ENCODE assay signal across 14 cellular contexts in the genomic region with DNA sequence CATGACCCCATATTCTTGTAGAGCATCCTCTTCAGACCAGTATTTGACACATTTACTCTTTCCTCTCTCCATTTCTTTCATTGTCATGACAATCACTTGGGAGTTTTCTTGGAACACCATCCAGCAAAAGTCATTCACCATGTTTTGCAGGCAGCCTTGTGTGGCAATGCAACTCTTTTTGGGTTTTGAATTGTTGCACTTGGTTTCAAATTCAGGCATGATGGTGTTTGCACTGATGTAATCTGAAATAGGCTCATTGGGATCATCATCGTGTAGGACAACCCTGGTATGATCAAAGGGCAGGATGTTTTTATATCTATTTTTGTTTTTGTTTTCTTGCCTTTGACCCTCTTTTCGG.
DNase-seq lines count a peak whose midpoint lies in the region; ATAC-seq and TF ChIP-seq lines count a peak whose summit lies in the region.
"Had no signal": no experiment of that assay in that cellular context is flagged by ENCODE, and none has a peak within 500 bp of the region (broad histone marks: within the 10 kb centered on the region; RNA-seq: fewer than 3 reads in every experiment).

No MANE protein-coding gene starts in this region.

- H3K9ac ChIP-seq in BLaER1 treated with 17β-estradiol and CSF1 and Interleukin-3, amounts not matched to agents 10 nM and 100 nM: peak overlapping the region in 2 of 11 experiments; percentile 36 to 59; a peak in 2 of 22 replicates

- H3K4me2 ChIP-seq in BLaER1 treated with 17β-estradiol and CSF1 and Interleukin-3, amounts not matched to agents 10 nM and 100 nM: peak overlapping the region; percentile 56 to 77 (median 61); a peak in 21 of 22 replicates

- H3K9me3 Mint-ChIP-seq in CD4-positive, alpha-beta T cell: no peaks in the 10 kb centered on the region
- no peaks in the 10 kb centered on the region for H3K9me3 Mint-ChIP-seq in endothelial cell (ENCODE audit: unreplicated experiment)

- H3K36me3 Mint-ChIP-seq in CD4-positive, alpha-beta T cell (ENCODE audit: low read depth): peaks cover 5% of the 10 kb centered on the region
- H3K36me3 Mint-ChIP-seq in endothelial cell (ENCODE audit: low read depth, unreplicated experiment): no peaks in the 10 kb centered on the region

- H3K27me3 Mint-ChIP-seq in CD4-positive, alpha-beta T cell: no peaks in the 10 kb centered on the region
- no peaks in the 10 kb centered on the region for H3K27me3 Mint-ChIP-seq in endothelial cell (ENCODE audit: unreplicated experiment)

- no peak for TF ChIP-seq CTCF in CD4-positive, alpha-beta T cell (IDR thresholded peaks at IDR 0.05)
- TF ChIP-seq CTCF in endothelial cell (IDR thresholded peaks at IDR 0.05; ENCODE audit: unreplicated experiment) (no peak), breast epithelium (IDR thresholded peaks at IDR 0.05) (no peak)

- no peak for DNase-seq in CD4-positive, alpha-beta T cell
- DNase-seq in OCI-M1 (lab: John Stamatoyannopoulos, UW) (peak; percentile 24), fibroblast of peridontal ligament (ENCODE audit: extremely low read depth) (peak; percentile 39), endothelial cell (ENCODE audit: low spot score) (no peak), germinal center (ENCODE audit: low spot score) (no peak), breast epithelium (ENCODE audit: low spot score in 2 of 2) (no peak)
- DNase-seq: NCI-H1417 treated with DMSO at 0.1 percent for 48 hours, NCI-H524 treated with DMSO at 0.1 percent for 48 hours had no signal

- no peak for TF ChIP-seq POLR2A in breast epithelium (IDR thresholded peaks at IDR 0.05)

- no peaks in the 10 kb centered on the region for H3K27me3 ChIP-seq in BLaER1 treated with 17β-estradiol and CSF1 and Interleukin-3, amounts not matched to agents 10 nM and 100 nM
- H3K27me3 ChIP-seq in CD4-positive, alpha-beta T cell (ENCODE audit: control insufficient read depth, insufficient read depth, low read length): no peaks in the 10 kb centered on the region
- H3K27me3 ChIP-seq in breast epithelium: no peaks in the 10 kb centered on the region
- H3K27me3 ChIP-seq: heart right ventricle, left lung, transverse colon had no signal

- ATAC-seq in CD4-positive, alpha-beta T cell (ENCODE audit: poor library complexity): no peak

- H3K27ac ChIP-seq in BLaER1 treated with 17β-estradiol and CSF1 and Interleukin-3, amounts not matched to agents 10 nM and 100 nM: peak overlapping the region in 7 of 11 experiments; percentile 20 to 69 (median 57); a peak in 11 of 22 replicates
- H3K27ac ChIP-seq in CD4-positive, alpha-beta T cell (ENCODE audit: low read depth, low read length): no peak overlapping the region
- no peak overlapping the region for H3K27ac ChIP-seq in breast epithelium
- H3K27ac ChIP-seq: heart right ventricle, prostate gland, transverse colon had no signal

- no peak overlapping the region for H3K4me3 Mint-ChIP-seq in CD4-positive, alpha-beta T cell
- H3K4me3 Mint-ChIP-seq in endothelial cell (ENCODE audit: unreplicated experiment): no peak overlapping the region
- H3K4me3 Mint-ChIP-seq: neural crest cell had no signal

- CTCF ChIA-PET in CD4-positive, alpha-beta T cell (lab: Charles Lee): interaction anchor here (0.9 to 6.3 kb wide), 5 partner anchors 44 to 270 kb away, joined by 3 to 65 read pairs (median 3); partner anchors contain the start of gene TNFAIP3

- H3K4me1 Mint-ChIP-seq in CD4-positive, alpha-beta T cell (ENCODE audit: low read depth): peaks cover 48% of the 10 kb centered on the region
- H3K4me1 Mint-ChIP-seq in endothelial cell (ENCODE audit: unreplicated experiment): peaks cover 8% of the 10 kb centered on the region

- no peak overlapping the region for H3K4me3 ChIP-seq in BLaER1 treated with 17β-estradiol and CSF1 and Interleukin-3, amounts not matched to agents 10 nM and 100 nM
- H3K4me3 ChIP-seq in breast epithelium: no peak overlapping the region
- H3K4me3 ChIP-seq: heart right ventricle, left lung, prostate gland, transverse colon had no signal

- 0 out of 22 replicates have a peak, but pooled peaks cover 0 to 3% (median 0%) of the 10 kb centered on the region in 11 experiments for H3K9me3 ChIP-seq in BLaER1 treated with 17β-estradiol and CSF1 and Interleukin-3, amounts not matched to agents 10 nM and 100 nM (replicated peaks in 1 of 11)
- no peaks in the 10 kb centered on the region for H3K9me3 ChIP-seq in CD4-positive, alpha-beta T cell (ENCODE audit: control insufficient read depth, low read length)
- H3K9me3 ChIP-seq in breast epithelium: no peaks in the 10 kb centered on the region
- H3K9me3 ChIP-seq: heart right ventricle, left lung, prostate gland, transverse colon had no signal

- H3K27ac Mint-ChIP-seq in CD4-positive, alpha-beta T cell: peak overlapping the region; percentile 46
- no peak overlapping the region for H3K27ac Mint-ChIP-seq in endothelial cell (ENCODE audit: unreplicated experiment)

- H3K36me3 ChIP-seq in BLaER1 treated with 17β-estradiol and CSF1 and Interleukin-3, amounts not matched to agents 10 nM and 100 nM: no peaks in the 10 kb centered on the region
- no peaks in the 10 kb centered on the region for H3K36me3 ChIP-seq in breast epithelium
- H3K36me3 ChIP-seq: heart right ventricle, left lung, prostate gland, transverse colon had no signal

- intact Hi-C loops in CD4-positive, alpha-beta T cell (cut with DNase I, micrococcal nuclease): loop anchor here (2.0 to 10.0 kb wide), 4 partner anchors 93 to 699 kb away; partner anchors contain the start of genes HEBP2 (in 1 of the 2) and PERP (in 1 of the 2)
- intact Hi-C loops in breast epithelium (cut with DNase I; ENCODE audit: low total_unique reads): loop anchor here (10.0 kb wide), 1 partner anchor 239 kb away; no protein-coding TSS in a partner anchor

- peaks cover 50 to 73% (median 65%) of the 10 kb centered on the region in 10 experiments for H3K4me1 ChIP-seq in BLaER1 treated with 17β-estradiol and CSF1 and Interleukin-3, amounts not matched to agents 10 nM and 100 nM
- no peaks in the 10 kb centered on the region for H3K4me1 ChIP-seq in breast epithelium
- H3K4me1 ChIP-seq: prostate gland had no signal

- POLR2A ChIA-PET in CD4-positive, alpha-beta T cell (lab: Charles Lee): interaction anchor here (0.7 to 1.1 kb wide), 3 partner anchors 93 to 270 kb away, joined by 3 to 4 read pairs (median 3); no protein-coding TSS in a partner anchor

- no peaks in the 10 kb centered on the region for H4K20me1 ChIP-seq in BLaER1 treated with 17β-estradiol and CSF1 and Interleukin-3, amounts not matched to agents 10 nM and 100 nM

Comparison
In these comparisons a context has a peak if more than half of its experiments do, and no peak if none do; other contexts are left out.
1. H3K27ac ChIP-seq: peak in BLaER1 treated with 17β-estradiol and CSF1 and Interleukin-3, amounts not matched to agents 10 nM and 100 nM (7 of 11); none in CD4-positive, alpha-beta T cell (single experiment) and breast epithelium (0 of 2).
2. DNase-seq: peak in OCI-M1 (single experiment) and fibroblast of peridontal ligament (single experiment); none in CD4-positive, alpha-beta T cell (0 of 10), endothelial cell (single experiment), germinal center (single experiment) and breast epithelium (0 of 2).